ENCODE assay signal across 8 cellular contexts in the genomic region with DNA sequence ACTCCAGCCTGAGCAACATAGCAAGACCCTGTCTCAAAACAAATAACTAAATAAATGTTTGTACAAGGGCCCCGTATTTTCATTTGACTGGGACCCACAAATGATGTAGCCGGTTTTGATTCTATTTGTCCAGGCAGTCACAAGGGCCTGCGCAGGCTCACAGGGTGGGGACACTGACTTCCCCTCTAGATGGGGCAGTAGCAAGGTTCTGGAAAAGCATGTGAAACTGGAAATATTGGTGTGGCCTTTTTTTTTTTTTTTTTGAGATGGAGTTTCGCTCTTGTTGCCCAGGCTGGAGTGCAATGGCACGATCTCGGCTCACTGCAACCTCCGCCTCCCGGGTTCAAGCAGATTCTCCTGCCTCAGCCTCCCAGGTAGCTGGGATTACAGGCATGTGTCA. TPM values are rescaled to one million over a fixed set of nuclear protein-coding genes. Genes with fewer than 3 reads are reported as not detected.
"Had no signal": no experiment of that assay in that cellular context is flagged by ENCODE, and none has a peak within 500 bp of the region (broad histone marks: within the 10 kb centered on the region; RNA-seq: fewer than 3 reads in every experiment).

No MANE protein-coding gene starts in this region.

RNA-seq across cellular contexts. Expression of gene MARVELD3, which starts 11.0 kb away (rescaled TPM):
- total RNA-seq: subcutaneous adipose tissue, thoracic aorta had no signal

RNA-seq across cellular contexts. Expression of gene TAT, which starts 38.1 kb away (rescaled TPM):
- total RNA-seq: stomach, temporal lobe, thoracic aorta, thyroid gland, upper lobe of right lung, urinary bladder, vagina had no signal
- polyA plus RNA-seq: stomach had no signal
